In genomic region chr11:76579047-76579751, GRCh38 we compare ENCODE assay signal across 11 cellular contexts.
DNase-seq lines count a peak whose midpoint lies in the region; ATAC-seq, FAIRE-seq and TF ChIP-seq lines count a peak whose summit lies in the region.
"Had no signal": no experiment of that assay in that cellular context is flagged by ENCODE, and none has a peak within 500 bp of the region (broad histone marks: within the 10 kb centered on the region; RNA-seq: fewer than 3 reads in every experiment).

No MANE protein-coding gene starts in this region.

- H3K4me2 ChIP-seq in astrocyte (ENCODE audit: low read length): peak overlapping the region; percentile 10

- no peaks in the 10 kb centered on the region for H3K79me2 ChIP-seq in astrocyte (ENCODE audit: insufficient read depth, low read length)

- no peak overlapping the region for H3K4me3 Mint-ChIP-seq in astrocyte (ENCODE audit: unreplicated experiment)
- no peak overlapping the region for H3K4me3 Mint-ChIP-seq in CD4-positive, alpha-beta memory T cell

- no peaks in the 10 kb centered on the region for H3K36me3 ChIP-seq in astrocyte (ENCODE audit: insufficient read depth, low read length)
- H3K36me3 ChIP-seq in right atrium auricular region: no peaks in the 10 kb centered on the region
- no peaks in the 10 kb centered on the region for H3K36me3 ChIP-seq in psoas muscle (ENCODE audit: insufficient read depth in 1 of 2, low read depth in 1 of 2)
- H3K36me3 ChIP-seq in CD4-positive, alpha-beta memory T cell (ENCODE audit: insufficient read depth, low read length): no peaks in the 10 kb centered on the region

- 45 to 59% (median 53%) methylated on average over 19 of the region's 19 CpGs for WGBS in psoas muscle, 3 donors

- H3K4me3 ChIP-seq in GM12864 (ENCODE audit: low read depth, low read length) (no peak overlapping the region), astrocyte (ENCODE audit: insufficient read depth, low read depth, low read length) (no peak overlapping the region), right atrium auricular region (no peak overlapping the region), psoas muscle (no peak overlapping the region)
- H3K4me3 ChIP-seq in CD4-positive, alpha-beta memory T cell (ENCODE audit: low read length in 2 of 2): no peak overlapping the region

- H3K4me1 ChIP-seq in astrocyte (ENCODE audit: insufficient read depth, low read length): peaks cover 34% of the 10 kb centered on the region
- H3K4me1 ChIP-seq in right atrium auricular region: peaks cover 0 to 38% of the 10 kb centered on the region in 2 donors
- H3K4me1 ChIP-seq in psoas muscle: no peaks in the 10 kb centered on the region
- no peaks in the 10 kb centered on the region for H3K4me1 ChIP-seq in CD4-positive, alpha-beta memory T cell (ENCODE audit: insufficient read depth, low read length)

- TF ChIP-seq CTCF in GM12864 (IDR thresholded peaks at IDR 0.05; ENCODE audit: low read depth, low read length, missing control alignments) (peak; percentile 21), astrocyte (IDR thresholded peaks at IDR 0.05; ENCODE audit: insufficient read depth, low read depth, low read length) (no peak), right atrium auricular region (IDR thresholded peaks at IDR 0.05) (peak in 1 of 2 donors; percentile 59), psoas muscle (IDR thresholded peaks at IDR 0.05) (peak; percentile 11)

- H3K4me1 Mint-ChIP-seq in astrocyte (ENCODE audit: low read depth, unreplicated experiment): peaks cover 49% of the 10 kb centered on the region
- H3K4me1 Mint-ChIP-seq in CD4-positive, alpha-beta memory T cell: no peaks in the 10 kb centered on the region

- H3K27me3 ChIP-seq in astrocyte (ENCODE audit: insufficient read depth, low read length): no peaks in the 10 kb centered on the region
- no peaks in the 10 kb centered on the region for H3K27me3 ChIP-seq in right atrium auricular region
- no peaks in the 10 kb centered on the region for H3K27me3 ChIP-seq in psoas muscle (ENCODE audit: insufficient read depth in 3 of 3, low read length in 2 of 3)
- H3K27me3 ChIP-seq in CD4-positive, alpha-beta memory T cell (ENCODE audit: insufficient read depth, low read length): no peaks in the 10 kb centered on the region

- POLR2A ChIA-PET in CD4-positive, alpha-beta memory T cell (lab: Charles Lee; ENCODE audit: partially characterized antibody): no interaction called here

- no peaks in the 10 kb centered on the region for H3K27me3 Mint-ChIP-seq in astrocyte (ENCODE audit: low read depth, unreplicated experiment)
- peaks cover 2% of the 10 kb centered on the region in 2 donors for H3K27me3 Mint-ChIP-seq in CD4-positive, alpha-beta memory T cell

- no peak overlapping the region for H3K9ac ChIP-seq in astrocyte (ENCODE audit: low read length)

- DNase-seq in GM12864 (ENCODE audit: low read depth) (no peak), astrocyte (ENCODE audit: low read depth) (no peak), right atrium auricular region (ENCODE audit: low spot score) (no peak), psoas muscle (peak; percentile 51 to 70), midbrain (lab: John Stamatoyannopoulos, UW) (no peak), H54 (ENCODE audit: insufficient read length, low spot score) (no peak)
- no peak for DNase-seq in CD4-positive, alpha-beta memory T cell
- DNase-seq: activated CD4-positive, alpha-beta T cell treated with anti-CD3 and anti-CD28 coated beads for 48 hours; DMS153; NCI-H524 treated with DMSO at 0.1 percent for 48 hours had no signal

- intact Hi-C loops in psoas muscle (cut with DNase I): loop anchor here in 1 of 2 donors (2.0 kb wide), 1 partner anchor 92 kb away; the partner anchor contains the start of gene LRRC32
- intact Hi-C loops in CD4-positive, alpha-beta memory T cell (cut with micrococcal nuclease): no loop called here

- ATAC-seq in psoas muscle (peak in 3 of 4 donors; percentile 60 to 72 (median 67)), GM18858 (IDR thresholded peaks at IDR 0.05; ENCODE audit: unreplicated experiment) (no peak)

- H4K20me1 ChIP-seq in astrocyte (ENCODE audit: insufficient read depth, low read length): no peaks in the 10 kb centered on the region

- no peak overlapping the region for H2AFZ ChIP-seq in astrocyte (ENCODE audit: low read depth, low read length)

- no peaks in the 10 kb centered on the region for H3K9me3 Mint-ChIP-seq in astrocyte (ENCODE audit: unreplicated experiment)
- no peaks in the 10 kb centered on the region for H3K9me3 Mint-ChIP-seq in CD4-positive, alpha-beta memory T cell

- H3K27ac Mint-ChIP-seq in astrocyte (ENCODE audit: unreplicated experiment): peak overlapping the region; percentile 96
- no peak overlapping the region for H3K27ac Mint-ChIP-seq in CD4-positive, alpha-beta memory T cell

- FAIRE-seq in astrocyte (lab: Jason Lieb, UNC) (no peak), H54 (lab: Jason Lieb, UNC) (no peak)

- H3K36me3 Mint-ChIP-seq in astrocyte (ENCODE audit: low read depth, unreplicated experiment): peaks cover 2% of the 10 kb centered on the region
- no peaks in the 10 kb centered on the region for H3K36me3 Mint-ChIP-seq in CD4-positive, alpha-beta memory T cell

- CTCF ChIA-PET in CD4-positive, alpha-beta memory T cell (lab: Charles Lee; ENCODE audit: partially characterized antibody): no interaction called here

- H3K9me3 ChIP-seq in astrocyte (ENCODE audit: insufficient read depth, low read depth, low read length): no peaks in the 10 kb centered on the region
- H3K9me3 ChIP-seq in right atrium auricular region: no peaks in the 10 kb centered on the region
- no peaks in the 10 kb centered on the region for H3K9me3 ChIP-seq in psoas muscle
- no peaks in the 10 kb centered on the region for H3K9me3 ChIP-seq in CD4-positive, alpha-beta memory T cell (ENCODE audit: control insufficient read depth in 1 of 2, low read length in 2 of 2)

- peak overlapping the region; percentile 25 for H3K27ac ChIP-seq in astrocyte (ENCODE audit: low read depth, low read length)
- H3K27ac ChIP-seq in right atrium auricular region: peak overlapping the region; percentile 77 to 81
- H3K27ac ChIP-seq in psoas muscle: peak overlapping the region; percentile 75
- H3K27ac ChIP-seq in CD4-positive, alpha-beta memory T cell (ENCODE audit: low read depth, low read length): no peak overlapping the region

- no peak for TF ChIP-seq POLR2A in H54 (IDR thresholded peaks at IDR 0.05; ENCODE audit: low read depth, low read length)

Comparison
In these comparisons a context has a peak if more than half of its experiments do, and no peak if none do; other contexts are left out.
1. DNase-seq: peak in psoas muscle (2 of 2); none in GM12864 (single experiment), astrocyte (single experiment), right atrium auricular region (single experiment), midbrain (single experiment), H54 (single experiment) and CD4-positive, alpha-beta memory T cell (0 of 5).